ENCODE assay signal across 8 cellular contexts in genomic region chr5:78886650-78887230, GRCh38.
DNase-seq lines count a peak whose midpoint lies in the region; ATAC-seq and TF ChIP-seq lines count a peak whose summit lies in the region.

No MANE protein-coding gene starts in this region.

- CTCF ChIA-PET in Panc1 (lab: Charles Lee) = interaction anchor here (0.6 to 0.7 kb wide), 2 partner anchors 99 to 309 kb away, joined by 3 to 4 read pairs; no protein-coding TSS in a partner anchor

- intact Hi-C loops in heart right ventricle (cut with DNase I) (loop anchor here in 1 of 10 donors (10.0 kb wide), 1 partner anchor 82 kb away; no protein-coding TSS in a partner anchor), left ventricle myocardium superior (cut with micrococcal nuclease) (no loop called here), Panc1 (cut with micrococcal nuclease; ENCODE audit: unreplicated experiment) (loop anchor here (10.0 kb wide), 1 partner anchor 352 kb away; no protein-coding TSS in a partner anchor), transverse colon (cut with DNase I; ENCODE audit: low total_unique reads) (loop anchor here (10.0 kb wide), 1 partner anchor 222 kb away; no protein-coding TSS in a partner anchor)

- H2BK5ac ChIP-seq in neuronal stem cell (ENCODE audit: low read length) = no peak overlapping the region

- H2BK15ac ChIP-seq in neuronal stem cell (ENCODE audit: low read length) = no peak overlapping the region

- H3K9me3 ChIP-seq in heart right ventricle (no peaks in the 10 kb centered on the region), Panc1 (ENCODE audit: control insufficient read depth, insufficient read depth, low read depth, low read length) (no peaks in the 10 kb centered on the region), transverse colon (no peaks in the 10 kb centered on the region), neuronal stem cell (replicated peaks in 1 of 2; ENCODE audit: control insufficient read depth in 2 of 2, insufficient read depth in 1 of 2, low read depth in 1 of 2, low read length in 2 of 2) (peaks cover 0 to 1% of the 10 kb centered on the region in 2 donors)

- H3K23ac ChIP-seq in neuronal stem cell (ENCODE audit: low read depth, low read length, poor library complexity) = no peak overlapping the region

- H3K36me3 ChIP-seq in heart right ventricle (peaks cover 0 to 6% (median 0%) of the 10 kb centered on the region in 9 donors), Panc1 (ENCODE audit: control insufficient read depth, insufficient read depth, low read length) (no peaks in the 10 kb centered on the region), transverse colon (no peaks in the 10 kb centered on the region), neuronal stem cell (replicated peaks in 1 of 2; ENCODE audit: control insufficient read depth in 2 of 2, insufficient read depth in 2 of 2, low read length in 2 of 2) (peaks cover 0 to 4% of the 10 kb centered on the region in 2 donors)

- H3K27ac ChIP-seq in heart right ventricle (no peak overlapping the region), Panc1 (ENCODE audit: low read length) (no peak overlapping the region), transverse colon (no peak overlapping the region), neuronal stem cell (replicated peaks; ENCODE audit: low read length) (no peak overlapping the region)

- in situ Hi-C loops in Panc1 (cut with HindIII; ENCODE audit: low pct_unique_long_range_greater_than_20kb, low sequenced_read_pairs) = no loop called here
- in situ Hi-C loops in transverse colon (cut with MboI; ENCODE audit: low pct_ligation_motif_present in 1 of 4, low pct_unique_long_range_greater_than_20kb in 1 of 4, low sequenced_read_pairs in 3 of 4) = no loop called here

- H4K91ac ChIP-seq in neuronal stem cell (ENCODE audit: low read depth, low read length, poor library complexity) = no peak overlapping the region

- DNase-seq in heart right ventricle (no peak), left ventricle myocardium superior (no peak), Panc1 (ENCODE audit: low read depth, low spot score) (no peak), fibroblast of pulmonary artery (ENCODE audit: low read depth) (peak; percentile 44), transverse colon (no peak), HUDEP-2 (lab: John Stamatoyannopoulos, UW; ENCODE audit: unreplicated experiment in 76 of 76) (no peak), DMS79 (lab: John Stamatoyannopoulos, UW) (no peak), neuronal stem cell (ENCODE audit: low spot score) (no peak)

- no peak overlapping the region for H3K4ac ChIP-seq in neuronal stem cell (ENCODE audit: low read length)

- H3K18ac ChIP-seq in neuronal stem cell (ENCODE audit: low read length) = no peak overlapping the region

- WGBS in heart right ventricle, 2 donors = 90 to 92% methylated on average over 2 of the region's 2 CpGs
- 82% methylated on average over 2 of the region's 2 CpGs; no CpG with 5 or more reads in 1 of the 2 donors for WGBS in transverse colon (ENCODE audit: low coverage in 1 of 2), 2 donors
- WGBS in neuronal stem cell (ENCODE audit: extremely low coverage in 2 of 2, insufficient read length in 2 of 2, insufficient replicate concordance in 1 of 2), 2 donors = no CpG with 5 or more reads among the region's 2 CpGs

- H3K27me3 ChIP-seq in heart right ventricle (no peaks in the 10 kb centered on the region), Panc1 (ENCODE audit: control insufficient read depth, insufficient read depth, low read length) (no peaks in the 10 kb centered on the region), transverse colon (no peaks in the 10 kb centered on the region), neuronal stem cell (ENCODE audit: control insufficient read depth in 3 of 3, insufficient read depth in 3 of 3, low read depth in 1 of 3, low read length in 3 of 3) (no peaks in the 10 kb centered on the region)

- H2AK5ac ChIP-seq in neuronal stem cell (ENCODE audit: low read depth, low read length) = no peak overlapping the region

- TF ChIP-seq CTCF in heart right ventricle (IDR thresholded peaks at IDR 0.05) (peak in 8 of 9 donors; percentile 43 to 71 (median 60)), Panc1 (IDR thresholded peaks at IDR 0.05) (peak; percentile 75), fibroblast of pulmonary artery (IDR thresholded peaks at IDR 0.05; ENCODE audit: low read length, missing control alignments) (peak; percentile 71), transverse colon (IDR thresholded peaks at IDR 0.05) (peak; percentile 34 to 55 (median 45))

- POLR2A ChIA-PET in Panc1 (lab: Charles Lee) = no interaction called here

- BruUV-seq in Panc1 (replicated peaks; lab: Mats Ljungman, UMichigan) = no TSS peak

- no peak for TF ChIP-seq POLR2A in transverse colon (IDR thresholded peaks at IDR 0.05)

- H3K4me1 ChIP-seq in heart right ventricle (peaks cover 0 to 24% (median 11%) of the 10 kb centered on the region in 9 donors), Panc1 (ENCODE audit: control insufficient read depth, insufficient read depth, low read length) (no peaks in the 10 kb centered on the region), transverse colon (peaks cover 0 to 4% (median 0%) of the 10 kb centered on the region in 4 donors), neuronal stem cell (ENCODE audit: control insufficient read depth in 2 of 2, insufficient read depth in 1 of 2, low read depth in 1 of 2, low read length in 2 of 2) (no peaks in the 10 kb centered on the region)

- H3K79me1 ChIP-seq in neuronal stem cell (ENCODE audit: low read depth, low read length) = no peaks in the 10 kb centered on the region

- H3K4me3 ChIP-seq in heart right ventricle (no peak overlapping the region), Panc1 (ENCODE audit: low read depth in 2 of 2, low read length in 2 of 2) (no peak overlapping the region), fibroblast of pulmonary artery (replicated peaks; ENCODE audit: low read depth, low read length) (no peak overlapping the region), transverse colon (no peak overlapping the region), neuronal stem cell (ENCODE audit: low read length in 2 of 2) (no peak overlapping the region)

- H3K14ac ChIP-seq in neuronal stem cell (ENCODE audit: low read length) = no peak overlapping the region

- no peak overlapping the region for H2BK120ac ChIP-seq in neuronal stem cell (ENCODE audit: low read depth, low read length)

- H4K8ac ChIP-seq in neuronal stem cell (ENCODE audit: low read depth, low read length) = no peak overlapping the region

- H3K4me2 ChIP-seq in neuronal stem cell (ENCODE audit: insufficient read depth, low read length, poor library complexity, severe bottlenecking) = no peak overlapping the region

- H2AFZ ChIP-seq in neuronal stem cell (ENCODE audit: low read length) = no peak overlapping the region

- ATAC-seq in heart right ventricle (no peak), left ventricle myocardium superior (no peak), Panc1 (no peak)

- no peak for TF ChIP-seq EP300 in transverse colon (IDR thresholded peaks at IDR 0.05; ENCODE audit: low read depth)

- no peak overlapping the region for H2BK12ac ChIP-seq in neuronal stem cell (ENCODE audit: low read length)

- no peak overlapping the region for H3K9ac ChIP-seq in neuronal stem cell (ENCODE audit: low read depth, low read length, poor library complexity)
